Comparison of ENCODE assay signal across 20 cellular contexts in the genomic region with DNA sequence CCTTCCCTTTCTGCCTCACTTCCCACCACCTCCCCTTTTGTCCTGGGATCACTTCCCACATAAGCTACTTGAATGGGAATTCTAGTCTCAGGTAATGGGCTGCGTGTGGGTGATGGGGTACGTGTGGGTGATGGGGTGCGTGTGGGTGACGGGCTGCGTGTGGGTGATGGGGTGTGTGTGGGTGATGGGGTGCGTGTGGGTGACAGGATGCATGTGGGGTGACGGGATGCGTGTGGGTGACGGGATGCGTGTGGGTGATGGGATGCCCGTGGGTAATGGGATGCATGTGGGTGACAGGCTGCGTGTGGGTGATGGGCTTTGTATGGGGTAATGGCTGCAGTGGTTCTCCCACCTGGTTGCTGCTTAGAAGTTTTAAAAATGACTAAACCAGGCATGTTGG.
"Had no signal": no experiment of that assay in that cellular context is flagged by ENCODE, and none has a peak within 500 bp of the region (broad histone marks: within the 10 kb centered on the region; RNA-seq: fewer than 3 reads in every experiment).

No MANE protein-coding gene starts in this region.

- H3K4me3 Mint-ChIP-seq: memory B cell had no signal

- H3K27me3 ChIP-seq: esophagus squamous epithelium, gastrocnemius medialis, heart right ventricle, left lung had no signal

- H3K9me3 ChIP-seq: esophagus squamous epithelium had no signal

- H3K36me3 ChIP-seq: gastrocnemius medialis had no signal

- H3K27me3 Mint-ChIP-seq: memory B cell had no signal

- H3K4me1 ChIP-seq: esophagus squamous epithelium, gastrocnemius medialis, heart right ventricle, left lung, lower lobe of right lung had no signal

- DNase-seq: dermis blood vessel endothelial cell; dorsolateral prefrontal cortex; effector CD4-positive, alpha-beta T cell; effector memory CD4-positive, alpha-beta T cell; esophagus squamous epithelium; foreskin fibroblast; foreskin melanocyte; gastrocnemius medialis; glutamatergic neuron; head of caudate nucleus; heart right ventricle; hippocampal formation; left cardiac atrium; left lung; left ventricle myocardium superior; lower lobe of right lung; mesendoderm; midbrain had no signal

- H3K4me1 Mint-ChIP-seq: memory B cell had no signal

- H3K4me3 ChIP-seq: coronary artery, dorsolateral prefrontal cortex, esophagus squamous epithelium, gastrocnemius medialis, heart right ventricle, left lung, lower lobe of right lung had no signal

- ATAC-seq: gastrocnemius medialis, heart right ventricle, left cardiac atrium, left lung, left ventricle myocardium superior, lower lobe of right lung had no signal

- H3K27ac ChIP-seq: coronary artery, dorsolateral prefrontal cortex, esophagus squamous epithelium, gastrocnemius medialis, heart right ventricle, left lung, lower lobe of right lung had no signal

- H3K27ac Mint-ChIP-seq: memory B cell had no signal
